In genomic region chr2:204140258-204140657, GRCh38 we compare ENCODE assay signal across 6 cellular contexts.
"Had no signal": no experiment of that assay in that cellular context is flagged by ENCODE, and none has a peak within 500 bp of the region (broad histone marks: within the 10 kb centered on the region; RNA-seq: fewer than 3 reads in every experiment).

No MANE protein-coding gene starts in this region.

- H3K27ac ChIP-seq: HL-60 had no signal

- H3K9me3 Mint-ChIP-seq: GM23338, H9 had no signal

- ATAC-seq: GM23338, K562 had no signal

- H3K27ac Mint-ChIP-seq: GM23338, H9 had no signal

- H3K4me3 ChIP-seq: GM23338, K562 had no signal

- H3K4me3 Mint-ChIP-seq: GM23338, H9 had no signal

- DNase-seq: H9, HCEC 1CT, IMR-90 had no signal
